In the genomic region with DNA sequence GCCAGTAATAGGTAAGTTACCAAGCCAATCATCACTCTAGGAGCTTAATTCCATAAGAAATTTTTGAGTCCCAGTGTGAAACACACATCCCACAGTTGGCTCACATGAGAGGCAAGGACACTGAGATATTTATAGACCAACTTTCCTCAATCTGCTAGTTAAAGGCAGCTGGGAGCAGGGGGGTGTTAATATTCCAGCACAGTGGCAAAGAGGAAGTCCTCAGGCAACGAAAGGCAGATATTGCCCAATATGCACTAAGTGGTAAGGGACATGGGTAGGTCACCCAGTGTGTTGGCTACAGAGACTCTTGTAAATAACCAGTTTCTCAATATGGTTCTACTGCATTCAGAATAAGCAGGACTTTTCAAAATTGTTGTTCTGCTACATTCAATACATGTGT, we compare ENCODE assay signal across 10 cellular contexts.
A peak's percentile ranks its signal among the peaks of the same experiment; 100 is the strongest.
DNase-seq lines count a peak whose midpoint lies in the region; ATAC-seq and TF ChIP-seq lines count a peak whose summit lies in the region.
"Had no signal": no experiment of that assay in that cellular context is flagged by ENCODE, and none has a peak within 500 bp of the region (broad histone marks: within the 10 kb centered on the region; RNA-seq: fewer than 3 reads in every experiment).

No MANE protein-coding gene starts in this region.

- no peaks in the 10 kb centered on the region for H3K9me3 Mint-ChIP-seq in nephron progenitor cell

- H3K4me3 Mint-ChIP-seq in nephron progenitor cell: no peak overlapping the region

- H3K36me3 Mint-ChIP-seq in nephron progenitor cell (ENCODE audit: low read depth): peaks cover 82% of the 10 kb centered on the region

- DNase-seq in COLO829 (ENCODE audit: low spot score): peak; percentile 68
- DNase-seq in NOMO-1 treated with DMSO at 0.1 percent for 48 hours (lab: John Stamatoyannopoulos, UW; ENCODE audit: unreplicated experiment): peak; percentile 72
- DNase-seq in nephron progenitor cell: no peak
- no peak for DNase-seq in islet precursor cell
- no peak for DNase-seq in medulla oblongata (ENCODE audit: extremely low spot score)
- DNase-seq in NCI-H1105 (lab: John Stamatoyannopoulos, UW): no peak
- DNase-seq in cerebellar cortex (ENCODE audit: low spot score): no peak
- DNase-seq: DMS79 treated with DMSO at 0.1 percent for 48 hours, SHP77 had no signal

- H3K27me3 Mint-ChIP-seq in nephron progenitor cell (ENCODE audit: low read depth, poor library complexity): no peaks in the 10 kb centered on the region

- TF ChIP-seq CTCF in nephron progenitor cell (IDR thresholded peaks at IDR 0.05): no peak

- H3K27ac Mint-ChIP-seq in nephron progenitor cell: peak overlapping the region; percentile 37

- no peaks in the 10 kb centered on the region for H3K4me1 Mint-ChIP-seq in nephron progenitor cell

- ATAC-seq in esophagus mucosa: peak; percentile 36

Comparison
In these comparisons a context has a peak if more than half of its experiments do, and no peak if none do; other contexts are left out.
1. DNase-seq: peak in COLO829 (single experiment) and NOMO-1 treated with DMSO at 0.1 percent for 48 hours (single experiment); none in nephron progenitor cell (single experiment), islet precursor cell (single experiment), medulla oblongata (single experiment), NCI-H1105 (single experiment) and cerebellar cortex (single experiment).